Comparison of ENCODE assay signal across 1 cellular context in the genomic region with DNA sequence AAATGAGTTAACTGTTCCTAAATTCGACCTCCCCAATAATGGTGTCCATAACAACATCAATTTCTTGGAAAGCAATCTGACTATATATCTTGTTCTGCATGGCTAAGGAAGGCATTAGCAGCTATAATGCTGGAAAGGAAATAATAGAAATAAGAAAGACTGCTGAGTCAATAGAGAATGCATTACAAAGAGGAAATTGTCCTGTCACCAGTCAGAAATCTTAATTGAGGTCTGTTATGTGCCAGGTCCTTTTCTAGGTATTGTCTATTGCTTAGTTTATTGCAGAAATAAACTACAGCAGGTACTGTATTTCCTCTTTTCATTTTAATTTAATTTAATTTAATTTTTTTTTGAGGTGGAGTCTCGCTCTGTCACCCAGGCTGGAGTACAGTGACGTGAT.
TF ChIP-seq lines count a peak whose summit lies in the region.

No MANE protein-coding gene starts in this region.

TF ChIP-seq in endothelial cell of umbilical vein, 7 proteins besides CTCF, POLR2A, EP300 and RAD21:
- TF ChIP-seq MYC (IDR thresholded peaks at IDR 0.05; ENCODE audit: low read depth, low read length) (no peak), POLR2AphosphoS5 (IDR thresholded peaks at IDR 0.05; ENCODE audit: insufficient read depth, low read depth, low read length) (no peak), JUN (IDR thresholded peaks at IDR 0.05; ENCODE audit: borderline replicate concordance, insufficient read depth, insufficient read length, low read depth) (no peak), GATA2 (IDR thresholded peaks at IDR 0.05; ENCODE audit: insufficient read depth, insufficient read length, low read depth, low read length) (no peak), EZH2 (IDR thresholded peaks at IDR 0.05; ENCODE audit: borderline replicate concordance, low read depth, low read length, severe bottlenecking) (no peak), FOS (IDR thresholded peaks at IDR 0.05; ENCODE audit: borderline replicate concordance, insufficient read depth, low read length) (no peak)
- TF ChIP-seq, protein P1, sequence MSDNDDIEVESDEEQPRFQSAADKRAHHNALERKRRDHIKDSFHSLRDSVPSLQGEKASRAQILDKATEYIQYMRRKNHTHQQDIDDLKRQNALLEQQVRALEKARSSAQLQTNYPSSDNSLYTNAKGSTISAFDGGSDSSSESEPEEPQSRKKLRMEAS (IDR thresholded peaks at IDR 0.05; ENCODE audit: insufficient read depth, insufficient read length), result no peak
